In the genomic region with DNA sequence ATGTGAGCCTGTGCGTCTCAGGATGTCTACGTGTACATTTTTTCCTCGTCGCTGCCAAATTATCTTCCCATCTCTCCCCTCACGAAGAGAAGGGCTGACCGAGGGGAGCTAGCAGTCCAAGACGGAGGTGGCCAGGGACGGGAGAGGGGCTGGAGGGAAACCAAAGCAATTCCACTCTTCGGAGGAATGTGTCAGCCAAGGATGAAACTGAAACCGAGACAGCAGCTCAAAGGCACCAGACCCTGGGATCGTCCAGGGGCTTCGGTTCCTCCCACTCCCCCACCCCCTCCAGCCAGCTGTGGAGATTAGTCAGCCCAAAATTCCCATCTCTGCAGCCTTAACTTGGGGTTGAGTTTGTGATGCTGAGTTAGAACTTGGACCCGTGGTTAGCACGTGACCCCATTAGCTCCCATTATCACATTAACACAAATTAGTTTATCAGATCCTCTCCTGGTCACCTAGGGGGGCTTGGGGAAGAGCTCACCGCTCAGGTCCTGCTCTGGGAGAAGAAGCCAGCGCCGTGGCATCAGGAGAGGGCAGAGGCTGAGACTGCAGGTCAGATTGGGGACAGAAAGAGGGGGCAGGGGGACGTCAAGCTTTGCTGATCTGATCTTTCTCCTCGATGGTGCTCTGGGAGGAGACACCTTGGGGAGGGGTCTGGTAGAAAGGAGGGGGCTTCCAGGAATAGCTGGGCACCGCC, we compare ENCODE assay signal across 2 cellular contexts.
TF ChIP-seq lines count a peak whose summit lies in the region.

No MANE protein-coding gene starts in this region.

TF ChIP-seq in GM12878, 131 proteins besides CTCF, POLR2A, EP300 and RAD21:
- peak; percentile 20; the same call in 1 of the 2 replicates for TF ChIP-seq RAD51 (IDR thresholded peaks at IDR 0.05)
- TF ChIP-seq NFIC (IDR thresholded peaks at IDR 0.05; ENCODE audit: low read depth, low read length), result 0 out of 2 replicates have a peak, but pooled peaks have one; percentile 30
- TF ChIP-seq WRNIP1 (IDR thresholded peaks at IDR 0.05; ENCODE audit: borderline replicate concordance, low read depth, low read length), result no peak
- TF ChIP-seq, protein P1, sequence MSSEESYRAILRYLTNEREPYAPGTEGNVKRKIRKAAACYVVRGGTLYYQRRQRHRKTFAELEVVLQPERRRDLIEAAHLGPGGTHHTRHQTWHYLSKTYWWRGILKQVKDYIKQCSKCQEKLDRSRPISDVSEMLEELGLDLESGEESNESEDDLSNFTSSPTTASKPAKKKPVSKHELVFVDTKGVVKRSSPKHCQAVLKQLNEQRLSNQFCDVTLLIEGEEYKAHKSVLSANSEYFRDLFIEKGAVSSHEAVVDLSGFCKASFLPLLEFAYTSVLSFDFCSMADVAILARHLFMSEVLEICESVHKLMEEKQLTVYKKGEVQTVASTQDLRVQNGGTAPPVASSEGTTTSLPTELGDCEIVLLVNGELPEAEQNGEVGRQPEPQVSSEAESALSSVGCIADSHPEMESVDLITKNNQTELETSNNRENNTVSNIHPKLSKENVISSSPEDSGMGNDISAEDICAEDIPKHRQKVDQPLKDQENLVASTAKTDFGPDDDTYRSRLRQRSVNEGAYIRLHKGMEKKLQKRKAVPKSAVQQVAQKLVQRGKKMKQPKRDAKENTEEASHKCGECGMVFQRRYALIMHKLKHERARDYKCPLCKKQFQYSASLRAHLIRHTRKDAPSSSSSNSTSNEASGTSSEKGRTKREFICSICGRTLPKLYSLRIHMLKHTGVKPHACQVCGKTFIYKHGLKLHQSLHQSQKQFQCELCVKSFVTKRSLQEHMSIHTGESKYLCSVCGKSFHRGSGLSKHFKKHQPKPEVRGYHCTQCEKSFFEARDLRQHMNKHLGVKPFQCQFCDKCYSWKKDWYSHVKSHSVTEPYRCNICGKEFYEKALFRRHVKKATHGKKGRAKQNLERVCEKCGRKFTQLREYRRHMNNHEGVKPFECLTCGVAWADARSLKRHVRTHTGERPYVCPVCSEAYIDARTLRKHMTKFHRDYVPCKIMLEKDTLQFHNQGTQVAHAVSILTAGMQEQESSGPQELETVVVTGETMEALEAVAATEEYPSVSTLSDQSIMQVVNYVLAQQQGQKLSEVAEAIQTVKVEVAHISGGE (CRISPR knock-in tag; IDR thresholded peaks at IDR 0.05), result no peak
- peak; percentile 55 for TF ChIP-seq EED (IDR thresholded peaks at IDR 0.05; ENCODE audit: low read depth)
- no peak for TF ChIP-seq ZNF217 (IDR thresholded peaks at IDR 0.05)
- TF ChIP-seq, protein P2, sequence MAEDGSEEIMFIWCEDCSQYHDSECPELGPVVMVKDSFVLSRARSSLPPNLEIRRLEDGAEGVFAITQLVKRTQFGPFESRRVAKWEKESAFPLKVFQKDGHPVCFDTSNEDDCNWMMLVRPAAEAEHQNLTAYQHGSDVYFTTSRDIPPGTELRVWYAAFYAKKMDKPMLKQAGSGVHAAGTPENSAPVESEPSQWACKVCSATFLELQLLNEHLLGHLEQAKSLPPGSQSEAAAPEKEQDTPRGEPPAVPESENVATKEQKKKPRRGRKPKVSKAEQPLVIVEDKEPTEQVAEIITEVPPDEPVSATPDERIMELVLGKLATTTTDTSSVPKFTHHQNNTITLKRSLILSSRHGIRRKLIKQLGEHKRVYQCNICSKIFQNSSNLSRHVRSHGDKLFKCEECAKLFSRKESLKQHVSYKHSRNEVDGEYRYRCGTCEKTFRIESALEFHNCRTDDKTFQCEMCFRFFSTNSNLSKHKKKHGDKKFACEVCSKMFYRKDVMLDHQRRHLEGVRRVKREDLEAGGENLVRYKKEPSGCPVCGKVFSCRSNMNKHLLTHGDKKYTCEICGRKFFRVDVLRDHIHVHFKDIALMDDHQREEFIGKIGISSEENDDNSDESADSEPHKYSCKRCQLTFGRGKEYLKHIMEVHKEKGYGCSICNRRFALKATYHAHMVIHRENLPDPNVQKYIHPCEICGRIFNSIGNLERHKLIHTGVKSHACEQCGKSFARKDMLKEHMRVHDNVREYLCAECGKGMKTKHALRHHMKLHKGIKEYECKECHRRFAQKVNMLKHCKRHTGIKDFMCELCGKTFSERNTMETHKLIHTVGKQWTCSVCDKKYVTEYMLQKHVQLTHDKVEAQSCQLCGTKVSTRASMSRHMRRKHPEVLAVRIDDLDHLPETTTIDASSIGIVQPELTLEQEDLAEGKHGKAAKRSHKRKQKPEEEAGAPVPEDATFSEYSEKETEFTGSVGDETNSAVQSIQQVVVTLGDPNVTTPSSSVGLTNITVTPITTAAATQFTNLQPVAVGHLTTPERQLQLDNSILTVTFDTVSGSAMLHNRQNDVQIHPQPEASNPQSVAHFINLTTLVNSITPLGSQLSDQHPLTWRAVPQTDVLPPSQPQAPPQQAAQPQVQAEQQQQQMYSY (CRISPR knock-in tag; IDR thresholded peaks at IDR 0.05), result no peak
- TF ChIP-seq RUNX3 (IDR thresholded peaks at IDR 0.05; ENCODE audit: low read length), result peak; percentile 23; the same call in 1 of the 2 replicates
- no peak for TF ChIP-seq SUZ12 (IDR thresholded peaks at IDR 0.05; ENCODE audit: unreplicated experiment)
- TF ChIP-seq, protein P3, sequence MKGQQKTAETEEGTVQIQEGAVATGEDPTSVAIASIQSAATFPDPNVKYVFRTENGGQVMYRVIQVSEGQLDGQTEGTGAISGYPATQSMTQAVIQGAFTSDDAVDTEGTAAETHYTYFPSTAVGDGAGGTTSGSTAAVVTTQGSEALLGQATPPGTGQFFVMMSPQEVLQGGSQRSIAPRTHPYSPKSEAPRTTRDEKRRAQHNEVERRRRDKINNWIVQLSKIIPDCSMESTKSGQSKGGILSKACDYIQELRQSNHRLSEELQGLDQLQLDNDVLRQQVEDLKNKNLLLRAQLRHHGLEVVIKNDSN (IDR thresholded peaks at IDR 0.05; ENCODE audit: borderline replicate concordance, extremely low read length, insufficient read depth, low read depth, low read length), result no peak
- TF ChIP-seq TCF12 (IDR thresholded peaks at IDR 0.05; ENCODE audit: low read depth, low read length), result 0 out of 2 replicates have a peak, but pooled peaks have one; percentile 25
- 0 out of 2 replicates have a peak, but pooled peaks have one; percentile 31 for TF ChIP-seq FOXM1 (IDR thresholded peaks at IDR 0.05; ENCODE audit: low read depth, low read length)
- no peak for TF ChIP-seq NRF1 (conservative IDR thresholded peaks at IDR 0.05; ENCODE audit: low read depth, low read length)
- TF ChIP-seq SMAD1 (IDR thresholded peaks at IDR 0.05; ENCODE audit: low read depth, partially characterized antibody), result no peak
- no peak for TF ChIP-seq ETV6 (conservative IDR thresholded peaks at IDR 0.05 in 1 of 2, IDR thresholded peaks at IDR 0.05 in 1 of 2; ENCODE audit: borderline replicate concordance in 1 of 2, low read depth in 1 of 2)
- no peak for TF ChIP-seq NR2C1 (IDR thresholded peaks at IDR 0.05)
- no peak for TF ChIP-seq POLR2AphosphoS5 (IDR thresholded peaks at IDR 0.05; ENCODE audit: low read length)
- TF ChIP-seq BHLHE40 (IDR thresholded peaks at IDR 0.05; ENCODE audit: borderline replicate concordance in 1 of 2, low read depth in 2 of 2, low read length in 1 of 2), result peak; percentile 55 to 65; a peak in 3 of 4 replicates
TF ChIP-seq in GM12878: peak in this region for 7.

TF ChIP-seq in HEK293T, 16 proteins besides CTCF, POLR2A, EP300 and RAD21:
- TF ChIP-seq FOXK2 (IDR thresholded peaks at IDR 0.05), result no peak
- no peak for TF ChIP-seq FOXA1 (IDR thresholded peaks at IDR 0.05)
- TF ChIP-seq L3MBTL2 (conservative IDR thresholded peaks at IDR 0.05), result no peak
- TF ChIP-seq ARNT (IDR thresholded peaks at IDR 0.05), result no peak
- TF ChIP-seq FOXM1 (IDR thresholded peaks at IDR 0.05; ENCODE audit: borderline replicate concordance), result no peak
- no peak for TF ChIP-seq TARDBP (IDR thresholded peaks at IDR 0.05)
- no peak for TF ChIP-seq BHLHE40 (IDR thresholded peaks at IDR 0.05; ENCODE audit: borderline replicate concordance)
- TF ChIP-seq HDGF (IDR thresholded peaks at IDR 0.05; ENCODE audit: borderline replicate concordance), result no peak
- no peak for TF ChIP-seq SUZ12 (IDR thresholded peaks at IDR 0.05)
- TF ChIP-seq NFRKB (IDR thresholded peaks at IDR 0.05), result no peak
- no peak for TF ChIP-seq LEF1 (IDR thresholded peaks at IDR 0.05; ENCODE audit: borderline replicate concordance)
- TF ChIP-seq, protein P4, sequence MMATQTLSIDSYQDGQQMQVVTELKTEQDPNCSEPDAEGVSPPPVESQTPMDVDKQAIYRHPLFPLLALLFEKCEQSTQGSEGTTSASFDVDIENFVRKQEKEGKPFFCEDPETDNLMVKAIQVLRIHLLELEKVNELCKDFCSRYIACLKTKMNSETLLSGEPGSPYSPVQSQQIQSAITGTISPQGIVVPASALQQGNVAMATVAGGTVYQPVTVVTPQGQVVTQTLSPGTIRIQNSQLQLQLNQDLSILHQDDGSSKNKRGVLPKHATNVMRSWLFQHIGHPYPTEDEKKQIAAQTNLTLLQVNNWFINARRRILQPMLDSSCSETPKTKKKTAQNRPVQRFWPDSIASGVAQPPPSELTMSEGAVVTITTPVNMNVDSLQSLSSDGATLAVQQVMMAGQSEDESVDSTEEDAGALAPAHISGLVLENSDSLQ (IDR thresholded peaks at IDR 0.05), result no peak
- TF ChIP-seq ZNF384 (IDR thresholded peaks at IDR 0.05), result no peak
- TF ChIP-seq ELF4 (IDR thresholded peaks at IDR 0.05), result no peak
